Comparison of ENCODE assay signal across 8 cellular contexts in the genomic region with DNA sequence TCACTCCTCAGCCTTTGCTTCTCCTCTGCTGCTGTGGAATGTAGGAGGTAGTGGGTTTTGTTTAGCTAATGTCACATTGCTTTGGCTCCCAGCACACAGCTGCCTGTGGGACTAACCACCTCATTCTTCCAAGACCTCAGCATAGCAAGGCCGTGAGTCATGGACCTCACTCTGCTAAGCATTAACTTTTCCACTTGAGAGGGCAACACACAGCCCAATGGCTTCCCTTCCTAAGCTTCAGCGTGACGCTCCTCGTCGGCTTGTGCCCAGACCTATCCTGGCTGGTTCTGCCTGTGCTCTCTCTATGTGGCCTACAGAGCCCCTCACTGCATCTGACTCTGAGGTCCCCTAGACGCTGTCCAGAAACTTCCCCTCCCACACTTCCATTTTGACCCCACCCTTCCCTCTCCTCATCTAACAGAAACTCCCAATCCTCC. TPM values are rescaled to one million over a fixed set of nuclear protein-coding genes. Genes with fewer than 3 reads are reported as not detected.
DNase-seq lines count a peak whose midpoint lies in the region; ATAC-seq and TF ChIP-seq lines count a peak whose summit lies in the region.

No MANE protein-coding gene starts in this region.

- H3K36me3 ChIP-seq in SK-N-SH (replicated peaks in 1 of 2; ENCODE audit: control insufficient read depth in 1 of 2, insufficient read depth in 2 of 2, low read length in 1 of 2): peaks cover 0 to 37% of the 10 kb centered on the region in 2 experiments

- DNase-seq in GM04503 (ENCODE audit: low read depth) (peak; percentile 100), SK-N-SH (no peak), glomerular endothelial cell (ENCODE audit: extremely low read depth, low read depth, low spot score) (peak; percentile 98), renal cortical epithelial cell (ENCODE audit: low read depth) (peak; percentile 100), NCI-H1105 treated with DMSO at 0.1 percent for 48 hours (lab: John Stamatoyannopoulos, UW) (no peak), NCI-H1105 (lab: John Stamatoyannopoulos, UW) (no peak)
- DNase-seq in activated naive CD4-positive, alpha-beta T cell (lab: John Stamatoyannopoulos, UW): no peak

- H3K4me1 ChIP-seq in SK-N-SH (ENCODE audit: control insufficient read depth in 1 of 2, insufficient read depth in 2 of 2, low read depth in 1 of 2, low read length in 1 of 2): peaks cover 7 to 56% of the 10 kb centered on the region in 2 experiments; a peak in 3 of 4 replicates

- H3K4me2 ChIP-seq in SK-N-SH: peak overlapping the region; percentile 60

- ATAC-seq in GM19452 (IDR thresholded peaks at IDR 0.05; ENCODE audit: unreplicated experiment): no peak

- peak overlapping the region; percentile 82 for H3K9ac ChIP-seq in SK-N-SH

- H3K27me3 ChIP-seq in SK-N-SH (ENCODE audit: insufficient read depth): no peaks in the 10 kb centered on the region

- 16% methylated on average over 6 of the region's 6 CpGs for WGBS in SK-N-SH (ENCODE audit: low lambda C conversion rate)

- peaks cover 91% of the 10 kb centered on the region for H3K79me2 ChIP-seq in SK-N-SH (ENCODE audit: insufficient read depth)

- peak; percentile 36 to 94; a peak in 3 of 4 replicates for TF ChIP-seq EP300 in SK-N-SH (IDR thresholded peaks at IDR 0.05; ENCODE audit: borderline replicate concordance in 1 of 2, low read depth in 1 of 2, low read length in 1 of 2)

- no peak for TF ChIP-seq CTCF in SK-N-SH (IDR thresholded peaks at IDR 0.05)

- H3K9me2 ChIP-seq in SK-N-SH: no peaks in the 10 kb centered on the region

- CTCF ChIA-PET in SK-N-SH (lab: Yijun Ruan, JAX): interaction anchor here (3.7 kb wide), 1 partner anchor 82 kb away, joined by 13 read pairs; no protein-coding TSS in a partner anchor

- POLR2A ChIA-PET in SK-N-SH (lab: Yijun Ruan, JAX): no interaction called here

- H3K9me3 ChIP-seq in SK-N-SH: no peaks in the 10 kb centered on the region

- H3F3A ChIP-seq in SK-N-SH (replicated peaks; ENCODE audit: insufficient read depth): peaks cover 54% of the 10 kb centered on the region

- peak overlapping the region; percentile 86 to 99 for H3K27ac ChIP-seq in SK-N-SH (ENCODE audit: low read depth in 2 of 2, low read length in 1 of 2)

- H3K4me3 ChIP-seq in SK-N-SH (ENCODE audit: low read depth in 2 of 2, low read length in 1 of 2): no peak overlapping the region

- TF ChIP-seq RAD21 in SK-N-SH (IDR thresholded peaks at IDR 0.05; ENCODE audit: low read length): no peak

- H4K20me1 ChIP-seq in SK-N-SH (ENCODE audit: insufficient read depth): no peaks in the 10 kb centered on the region

- no peak overlapping the region for H2AFZ ChIP-seq in SK-N-SH (ENCODE audit: low read depth)

TF ChIP-seq in SK-N-SH, 30 proteins besides CTCF, POLR2A, EP300 and RAD21 (continues in another document):
- TF ChIP-seq, protein P1, sequence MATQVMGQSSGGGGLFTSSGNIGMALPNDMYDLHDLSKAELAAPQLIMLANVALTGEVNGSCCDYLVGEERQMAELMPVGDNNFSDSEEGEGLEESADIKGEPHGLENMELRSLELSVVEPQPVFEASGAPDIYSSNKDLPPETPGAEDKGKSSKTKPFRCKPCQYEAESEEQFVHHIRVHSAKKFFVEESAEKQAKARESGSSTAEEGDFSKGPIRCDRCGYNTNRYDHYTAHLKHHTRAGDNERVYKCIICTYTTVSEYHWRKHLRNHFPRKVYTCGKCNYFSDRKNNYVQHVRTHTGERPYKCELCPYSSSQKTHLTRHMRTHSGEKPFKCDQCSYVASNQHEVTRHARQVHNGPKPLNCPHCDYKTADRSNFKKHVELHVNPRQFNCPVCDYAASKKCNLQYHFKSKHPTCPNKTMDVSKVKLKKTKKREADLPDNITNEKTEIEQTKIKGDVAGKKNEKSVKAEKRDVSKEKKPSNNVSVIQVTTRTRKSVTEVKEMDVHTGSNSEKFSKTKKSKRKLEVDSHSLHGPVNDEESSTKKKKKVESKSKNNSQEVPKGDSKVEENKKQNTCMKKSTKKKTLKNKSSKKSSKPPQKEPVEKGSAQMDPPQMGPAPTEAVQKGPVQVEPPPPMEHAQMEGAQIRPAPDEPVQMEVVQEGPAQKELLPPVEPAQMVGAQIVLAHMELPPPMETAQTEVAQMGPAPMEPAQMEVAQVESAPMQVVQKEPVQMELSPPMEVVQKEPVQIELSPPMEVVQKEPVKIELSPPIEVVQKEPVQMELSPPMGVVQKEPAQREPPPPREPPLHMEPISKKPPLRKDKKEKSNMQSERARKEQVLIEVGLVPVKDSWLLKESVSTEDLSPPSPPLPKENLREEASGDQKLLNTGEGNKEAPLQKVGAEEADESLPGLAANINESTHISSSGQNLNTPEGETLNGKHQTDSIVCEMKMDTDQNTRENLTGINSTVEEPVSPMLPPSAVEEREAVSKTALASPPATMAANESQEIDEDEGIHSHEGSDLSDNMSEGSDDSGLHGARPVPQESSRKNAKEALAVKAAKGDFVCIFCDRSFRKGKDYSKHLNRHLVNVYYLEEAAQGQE (IDR thresholded peaks at IDR 0.05; ENCODE audit: low read depth, low read length): 0 out of 2 replicates have a peak, but pooled peaks have one; percentile 54
- TF ChIP-seq YY1 (IDR thresholded peaks at IDR 0.05; ENCODE audit: low read depth): peak; percentile 84; the same call in 1 of the 2 replicates
- no peak for TF ChIP-seq NRF1 (IDR thresholded peaks at IDR 0.05; ENCODE audit: low read depth, low read length)
- TF ChIP-seq, protein P2, sequence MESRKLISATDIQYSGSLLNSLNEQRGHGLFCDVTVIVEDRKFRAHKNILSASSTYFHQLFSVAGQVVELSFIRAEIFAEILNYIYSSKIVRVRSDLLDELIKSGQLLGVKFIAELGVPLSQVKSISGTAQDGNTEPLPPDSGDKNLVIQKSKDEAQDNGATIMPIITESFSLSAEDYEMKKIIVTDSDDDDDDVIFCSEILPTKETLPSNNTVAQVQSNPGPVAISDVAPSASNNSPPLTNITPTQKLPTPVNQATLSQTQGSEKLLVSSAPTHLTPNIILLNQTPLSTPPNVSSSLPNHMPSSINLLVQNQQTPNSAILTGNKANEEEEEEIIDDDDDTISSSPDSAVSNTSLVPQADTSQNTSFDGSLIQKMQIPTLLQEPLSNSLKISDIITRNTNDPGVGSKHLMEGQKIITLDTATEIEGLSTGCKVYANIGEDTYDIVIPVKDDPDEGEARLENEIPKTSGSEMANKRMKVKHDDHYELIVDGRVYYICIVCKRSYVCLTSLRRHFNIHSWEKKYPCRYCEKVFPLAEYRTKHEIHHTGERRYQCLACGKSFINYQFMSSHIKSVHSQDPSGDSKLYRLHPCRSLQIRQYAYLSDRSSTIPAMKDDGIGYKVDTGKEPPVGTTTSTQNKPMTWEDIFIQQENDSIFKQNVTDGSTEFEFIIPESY (IDR thresholded peaks at IDR 0.05; ENCODE audit: borderline replicate concordance, low read depth): no peak; the same call in 1 of the 2 replicates
- TF ChIP-seq FOXM1 (IDR thresholded peaks at IDR 0.05; ENCODE audit: low read depth): peak; percentile 65; the same call in 1 of the 2 replicates
- TF ChIP-seq TEAD4 (IDR thresholded peaks at IDR 0.05; ENCODE audit: borderline replicate concordance, insufficient read depth): peak; percentile 95
- no peak for TF ChIP-seq RCOR1 (IDR thresholded peaks at IDR 0.05; ENCODE audit: low read length)
- peak; percentile 97 for TF ChIP-seq JUND (IDR thresholded peaks at IDR 0.05)
- TF ChIP-seq, protein P3, sequence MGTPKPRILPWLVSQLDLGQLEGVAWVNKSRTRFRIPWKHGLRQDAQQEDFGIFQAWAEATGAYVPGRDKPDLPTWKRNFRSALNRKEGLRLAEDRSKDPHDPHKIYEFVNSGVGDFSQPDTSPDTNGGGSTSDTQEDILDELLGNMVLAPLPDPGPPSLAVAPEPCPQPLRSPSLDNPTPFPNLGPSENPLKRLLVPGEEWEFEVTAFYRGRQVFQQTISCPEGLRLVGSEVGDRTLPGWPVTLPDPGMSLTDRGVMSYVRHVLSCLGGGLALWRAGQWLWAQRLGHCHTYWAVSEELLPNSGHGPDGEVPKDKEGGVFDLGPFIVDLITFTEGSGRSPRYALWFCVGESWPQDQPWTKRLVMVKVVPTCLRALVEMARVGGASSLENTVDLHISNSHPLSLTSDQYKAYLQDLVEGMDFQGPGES (IDR thresholded peaks at IDR 0.05; ENCODE audit: low read depth, low read length): no peak
- TF ChIP-seq EZH2phosphoT487 (IDR thresholded peaks at IDR 0.05; ENCODE audit: borderline replicate concordance, low read depth): no peak
- peak; percentile 75 for TF ChIP-seq POLR2AphosphoS5 (IDR thresholded peaks at IDR 0.05; ENCODE audit: low read depth, low read length)
- TF ChIP-seq, protein P4, sequence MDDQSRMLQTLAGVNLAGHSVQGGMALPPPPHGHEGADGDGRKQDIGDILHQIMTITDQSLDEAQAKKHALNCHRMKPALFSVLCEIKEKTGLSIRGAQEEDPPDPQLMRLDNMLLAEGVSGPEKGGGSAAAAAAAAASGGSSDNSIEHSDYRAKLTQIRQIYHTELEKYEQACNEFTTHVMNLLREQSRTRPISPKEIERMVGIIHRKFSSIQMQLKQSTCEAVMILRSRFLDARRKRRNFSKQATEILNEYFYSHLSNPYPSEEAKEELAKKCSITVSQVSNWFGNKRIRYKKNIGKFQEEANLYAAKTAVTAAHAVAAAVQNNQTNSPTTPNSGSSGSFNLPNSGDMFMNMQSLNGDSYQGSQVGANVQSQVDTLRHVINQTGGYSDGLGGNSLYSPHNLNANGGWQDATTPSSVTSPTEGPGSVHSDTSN (IDR thresholded peaks at IDR 0.05): peak; percentile 78
- TF ChIP-seq NFIC (IDR thresholded peaks at IDR 0.05; ENCODE audit: borderline replicate concordance): peak; percentile 74
- TF ChIP-seq ELF1 (IDR thresholded peaks at IDR 0.05): no peak
- no peak for TF ChIP-seq GATA2 (CRISPR knock-in tag; IDR thresholded peaks at IDR 0.05)
- peak; percentile 69; the same call in 1 of the 2 replicates for TF ChIP-seq TAF1 (IDR thresholded peaks at IDR 0.05; ENCODE audit: borderline replicate concordance, low read depth, low read length)
- TF ChIP-seq FOSL2 (IDR thresholded peaks at IDR 0.05; ENCODE audit: borderline replicate concordance, low read depth): peak; percentile 94
- TF ChIP-seq, protein P5, sequence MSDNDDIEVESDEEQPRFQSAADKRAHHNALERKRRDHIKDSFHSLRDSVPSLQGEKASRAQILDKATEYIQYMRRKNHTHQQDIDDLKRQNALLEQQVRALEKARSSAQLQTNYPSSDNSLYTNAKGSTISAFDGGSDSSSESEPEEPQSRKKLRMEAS (IDR thresholded peaks at IDR 0.05; ENCODE audit: low read depth): peak; percentile 77

RNA-seq across cellular contexts. Expression of a gene that starts 23.3 kb away (rescaled TPM):
- 103 and 134 TPM in 2 replicates for polyA plus RNA-seq in SK-N-SH (2012; rRNA removed)
- polyA plus RNA-seq in SK-N-SH (2012; cell fraction: cytosol; rRNA removed): 116 and 117 TPM in 2 replicates
- 121 and 175 TPM in 2 replicates for polyA plus RNA-seq in SK-N-SH (2012; cell fraction: nucleus; rRNA removed)
- total RNA-seq in glomerular endothelial cell (260 and 369 TPM in 2 replicates), renal cortical epithelial cell (268 and 607 TPM in 2 replicates)

RNA-seq across cellular contexts. Expression of a gene that starts 37.6 kb away (rescaled TPM):
- 9.8 and 11.3 TPM in 2 replicates for polyA plus RNA-seq in SK-N-SH (2012; rRNA removed)
- polyA plus RNA-seq in SK-N-SH (2012; cell fraction: cytosol; rRNA removed): 14.8 and 16.8 TPM in 2 replicates
- 3.9 and 8.0 TPM in 2 replicates for polyA plus RNA-seq in SK-N-SH (2012; cell fraction: nucleus; rRNA removed)
- total RNA-seq in glomerular endothelial cell: 6.5 and 18.4 TPM in 2 replicates
- total RNA-seq in renal cortical epithelial cell: 1.8 and 36.8 TPM in 2 replicates

Comparison
In these comparisons a context has a peak if more than half of its experiments do, and no peak if none do; other contexts are left out.
1. DNase-seq: peak in GM04503 (single experiment), glomerular endothelial cell (single experiment) and renal cortical epithelial cell (single experiment); none in SK-N-SH (single experiment), activated naive CD4-positive, alpha-beta T cell (0 of 4), NCI-H1105 treated with DMSO at 0.1 percent for 48 hours (single experiment) and NCI-H1105 (single experiment).